In the genomic region with DNA sequence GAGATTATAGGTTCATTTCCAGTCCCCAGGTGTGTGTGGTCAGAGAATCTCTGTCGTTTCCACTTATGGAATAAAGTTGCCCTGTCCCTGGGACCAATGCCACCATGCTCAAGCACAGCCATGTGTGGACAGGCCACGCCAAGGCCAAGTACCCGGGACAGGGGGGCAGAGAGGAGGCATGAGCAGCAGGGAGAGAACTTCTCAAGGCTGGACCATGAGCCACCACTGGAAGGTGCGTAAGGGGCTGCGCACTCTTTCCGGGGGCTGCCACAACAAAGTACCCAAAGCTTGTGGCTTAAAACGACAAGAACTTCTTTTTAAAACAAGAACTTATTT, we compare ENCODE assay signal across 14 cellular contexts.
"Had no signal": no experiment of that assay in that cellular context is flagged by ENCODE, and none has a peak within 500 bp of the region (broad histone marks: within the 10 kb centered on the region; RNA-seq: fewer than 3 reads in every experiment).

No MANE protein-coding gene starts in this region.

- H3K27ac Mint-ChIP-seq: activated naive CD8-positive, alpha-beta T cell treated with anti-CD3 and anti-CD28 coated beads, Interleukin-2, amount 10 ng/mL, durations not matched to agents 7 days and 5 days; immature natural killer cell; memory B cell; naive B cell; stimulated activated naive CD8-positive, alpha-beta T cell treated with anti-CD3 and anti-CD28 coated beads, Interleukin-15, Interleukin-2, amounts not matched to agents 100 ng/mL and 50 ng/mL, for 24 hours had no signal

- H3K4me3 ChIP-seq: dorsolateral prefrontal cortex, mucosa of descending colon, psoas muscle, skin epidermis, suprapubic skin, transverse colon, vagina had no signal

- H3K27ac ChIP-seq: dorsolateral prefrontal cortex, psoas muscle, skin epidermis, suprapubic skin, transverse colon, vagina had no signal

- H3K9me3 ChIP-seq: mucosa of descending colon, psoas muscle, suprapubic skin, transverse colon, vagina had no signal

- H3K27me3 ChIP-seq: transverse colon, vagina had no signal

- H3K36me3 ChIP-seq: suprapubic skin, transverse colon, vagina had no signal

- H3K4me1 Mint-ChIP-seq: activated naive CD8-positive, alpha-beta T cell treated with anti-CD3 and anti-CD28 coated beads, Interleukin-2, amount 10 ng/mL, durations not matched to agents 7 days and 5 days; immature natural killer cell; memory B cell had no signal

- H3K4me1 ChIP-seq: psoas muscle, suprapubic skin, transverse colon, vagina had no signal

- H3K4me3 Mint-ChIP-seq: activated naive CD8-positive, alpha-beta T cell treated with anti-CD3 and anti-CD28 coated beads, Interleukin-2, amount 10 ng/mL, durations not matched to agents 7 days and 5 days; brain; immature natural killer cell; memory B cell; naive B cell; neural crest cell; stimulated activated naive CD8-positive, alpha-beta T cell treated with anti-CD3 and anti-CD28 coated beads, Interleukin-15, Interleukin-2, amounts not matched to agents 100 ng/mL and 50 ng/mL, for 24 hours had no signal

- H3K27me3 Mint-ChIP-seq: memory B cell had no signal

- H3K9me3 Mint-ChIP-seq: activated naive CD8-positive, alpha-beta T cell treated with anti-CD3 and anti-CD28 coated beads, Interleukin-2, amount 10 ng/mL, durations not matched to agents 7 days and 5 days; brain; memory B cell; naive B cell; neural crest cell; stimulated activated naive CD8-positive, alpha-beta T cell treated with anti-CD3 and anti-CD28 coated beads, Interleukin-15, Interleukin-2, amounts not matched to agents 100 ng/mL and 50 ng/mL, for 24 hours had no signal
